15 cellular contexts compared by ENCODE assay signal in the genomic region with DNA sequence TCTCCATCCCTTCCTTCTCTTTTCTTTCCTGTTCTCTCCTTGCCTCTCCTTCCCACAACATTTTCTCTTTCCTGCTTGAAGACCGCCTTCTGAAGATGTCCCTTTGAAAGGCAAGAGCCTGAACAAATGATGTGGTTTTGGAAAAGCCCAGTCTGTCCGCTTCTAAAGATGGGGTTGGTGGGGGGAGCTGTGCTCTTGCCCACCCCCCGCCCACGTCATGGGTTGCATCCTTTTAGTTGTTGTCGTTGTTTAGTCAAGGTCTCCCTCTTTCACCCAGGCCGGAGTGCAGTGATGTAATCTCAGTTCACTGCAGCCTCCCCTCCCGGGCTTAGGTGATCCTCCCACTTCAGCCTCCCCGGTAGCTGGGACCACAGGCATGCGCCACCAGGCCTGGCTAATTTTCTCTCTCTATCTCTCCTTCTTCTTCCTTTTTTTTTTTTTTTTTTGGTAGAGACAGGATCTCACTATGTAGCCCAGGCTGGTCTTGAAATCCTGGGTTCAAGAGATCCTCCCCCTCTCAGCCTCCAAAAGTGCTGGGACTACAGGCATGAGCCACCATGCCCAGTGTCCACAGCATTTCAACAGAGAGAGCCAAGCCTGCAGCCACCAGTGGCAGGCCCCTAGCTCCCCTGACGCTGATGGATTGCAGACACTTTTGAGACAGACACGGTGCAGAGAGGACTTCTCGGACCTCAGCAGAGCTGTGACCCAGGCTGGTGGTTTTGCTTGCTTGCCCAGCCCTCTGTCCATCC. TPM values are rescaled to one million over a fixed set of nuclear protein-coding genes. Genes with fewer than 3 reads are reported as not detected.
DNase-seq lines count a peak whose midpoint lies in the region; ATAC-seq, FAIRE-seq and TF ChIP-seq lines count a peak whose summit lies in the region.
"Had no signal": no experiment of that assay in that cellular context is flagged by ENCODE, and none has a peak within 500 bp of the region (broad histone marks: within the 10 kb centered on the region; RNA-seq: fewer than 3 reads in every experiment).

No MANE protein-coding gene starts in this region.

- peak overlapping the region; percentile 22 to 56 for H2BK12ac ChIP-seq in mesenchymal stem cell (ENCODE audit: low read length in 2 of 2)

- peak overlapping the region; percentile 39 for H2BK120ac ChIP-seq in mesenchymal stem cell (ENCODE audit: low read depth, low read length)

- H3K79me1 ChIP-seq in mesenchymal stem cell (replicated peaks; ENCODE audit: low read length, poor library complexity, severe bottlenecking) = no peaks in the 10 kb centered on the region

- H3K9me3 Mint-ChIP-seq in HFFc6 = no peaks in the 10 kb centered on the region
- H3K9me3 Mint-ChIP-seq: CD4-positive, alpha-beta T cell; stimulated activated effector memory CD8-positive, alpha-beta T cell treated with anti-CD3 and anti-CD28 coated beads, Interleukin-12 subunit alpha, Interleukin-12 subunit beta, amount 100 ng/mL, for 72 hours had no signal

- H2BK15ac ChIP-seq in mesenchymal stem cell (ENCODE audit: low read depth, poor library complexity, severe bottlenecking) = no peak overlapping the region

- H3K14ac ChIP-seq in mesenchymal stem cell (ENCODE audit: low read length in 2 of 2) = peak overlapping the region in 1 of 2 experiments; percentile 66

- no peak overlapping the region for H3K23ac ChIP-seq in mesenchymal stem cell (ENCODE audit: low read length in 2 of 2)

- DNase-seq in HFFc6 (no peak), K562 (ENCODE audit: extremely low read depth in 1 of 4, low spot score in 3 of 4) (no peak), mesenchymal stem cell (no peak), pons (ENCODE audit: low spot score) (no peak), WERI-Rb-1 (no peak), NAMALWA (ENCODE audit: low spot score) (no peak)
- no peak for DNase-seq in activated T-cell treated with anti-CD3 and anti-CD28 coated beads, Interleukin-2, amount 50 U/mL, for 48 hours
- DNase-seq: CD4-positive, alpha-beta T cell; GF-D8; kidney glomerular epithelial cell had no signal

- TF ChIP-seq POLR2A in K562 (conservative IDR thresholded peaks at IDR 0.05) = no peak

- CTCF ChIA-PET in K562 (lab: Yijun Ruan, JAX; ENCODE audit: low intra/inter-chr PET ratio) = no interaction called here

- 24% methylated on average over 9 of the region's 12 CpGs for WGBS in K562 (ENCODE audit: insufficient coverage, low coverage, missing lambda C conversion rate)
- WGBS in mesenchymal stem cell = 62% methylated on average over 9 of the region's 12 CpGs

- H3K9me1 ChIP-seq in K562 (ENCODE audit: control insufficient read depth, insufficient read depth, low read length) = no peaks in the 10 kb centered on the region

- ATAC-seq in K562 = no peak
- ATAC-seq: stimulated activated effector memory CD8-positive, alpha-beta T cell treated with anti-CD3 and anti-CD28 coated beads, Interleukin-12 subunit alpha, Interleukin-12 subunit beta, amount 100 ng/mL, for 72 hours had no signal

- H3K36me3 ChIP-seq in K562 (ENCODE audit: control insufficient read depth, insufficient read depth, low read length) (no peaks in the 10 kb centered on the region), mesenchymal stem cell (ENCODE audit: control insufficient read depth in 1 of 2, insufficient read depth in 2 of 2, low read depth in 1 of 2, low read length in 2 of 2) (no peaks in the 10 kb centered on the region), subcutaneous abdominal adipose tissue (ENCODE audit: control insufficient read depth in 5 of 5, insufficient read depth in 5 of 5, low read length in 5 of 5) (no peaks in the 10 kb centered on the region), WERI-Rb-1 (no peaks in the 10 kb centered on the region)

- peak overlapping the region; percentile 16 for H4K8ac ChIP-seq in mesenchymal stem cell (ENCODE audit: low read length)

- H3K4me1 ChIP-seq in K562 (replicated peaks in 1 of 2; ENCODE audit: control insufficient read depth in 2 of 2, insufficient read depth in 2 of 2, low read length in 2 of 2) (peaks cover 16 to 53% of the 10 kb centered on the region in 2 experiments), mesenchymal stem cell (ENCODE audit: control insufficient read depth, insufficient read depth, low read depth, low read length) (peaks cover 24% of the 10 kb centered on the region), subcutaneous abdominal adipose tissue (ENCODE audit: control insufficient read depth in 5 of 5, insufficient read depth in 5 of 5, low read length in 5 of 5) (peaks cover 12 to 71% (median 66%) of the 10 kb centered on the region in 5 donors)

- no peak for FAIRE-seq in K562 (lab: Jason Lieb, UNC)
- FAIRE-seq: frontal cortex had no signal

- no peaks in the 10 kb centered on the region for H3K79me2 ChIP-seq in K562 (ENCODE audit: control insufficient read depth, insufficient read depth, low read length)

- H3K4me1 Mint-ChIP-seq in HFFc6 (ENCODE audit: low read depth) = peaks cover 52% of the 10 kb centered on the region

- no TSS peak for BruUV-seq in K562 (replicated peaks; lab: Mats Ljungman, UMichigan)

- peaks cover 17% of the 10 kb centered on the region; the same call in 1 of the 2 replicates for H4K20me1 ChIP-seq in K562 (replicated peaks; ENCODE audit: control insufficient read depth, insufficient read depth, low read length)

- peak overlapping the region in 1 of 2 experiments; percentile 68 for H3K18ac ChIP-seq in mesenchymal stem cell (ENCODE audit: low read depth in 1 of 2, low read length in 2 of 2)

- H4K91ac ChIP-seq in mesenchymal stem cell (ENCODE audit: low read length) = peak overlapping the region; percentile 81

- H3K4me3 Mint-ChIP-seq in HFFc6 = peak overlapping the region; percentile 71
- H3K4me3 Mint-ChIP-seq: CD4-positive, alpha-beta T cell; stimulated activated effector memory CD8-positive, alpha-beta T cell treated with anti-CD3 and anti-CD28 coated beads, Interleukin-12 subunit alpha, Interleukin-12 subunit beta, amount 100 ng/mL, for 72 hours had no signal

- 0 out of 4 replicates have a peak overlapping the region, but pooled peaks of 1 of the 2 experiments have one; percentile 53 for H3K9ac ChIP-seq in K562 (ENCODE audit: insufficient read depth in 1 of 2, low read depth in 2 of 2, low read length in 2 of 2)
- H3K9ac ChIP-seq in mesenchymal stem cell (ENCODE audit: low read length) = peak overlapping the region; percentile 81
- H3K9ac ChIP-seq in subcutaneous abdominal adipose tissue (ENCODE audit: low read length in 5 of 5) = peak overlapping the region; percentile 35 to 76 (median 52)

- H3K4me3 ChIP-seq in K562 (no peak overlapping the region), mesenchymal stem cell (ENCODE audit: insufficient read depth in 1 of 2, low read depth in 1 of 2, low read length in 2 of 2) (peak overlapping the region in 1 of 2 experiments; percentile 73), subcutaneous abdominal adipose tissue (ENCODE audit: low read depth in 1 of 5, low read length in 5 of 5) (peak overlapping the region in 4 of 5 donors; percentile 54 to 77 (median 59)), WERI-Rb-1 (ENCODE audit: low read depth, low read length) (no peak overlapping the region)

- no peak overlapping the region for H2AK5ac ChIP-seq in mesenchymal stem cell (ENCODE audit: low read length, severe bottlenecking)

- peaks cover 5% of the 10 kb centered on the region for H3K27me3 Mint-ChIP-seq in HFFc6 (ENCODE audit: insufficient read depth)

- H3K27ac ChIP-seq in K562 (ENCODE audit: extremely low read depth, low read depth, low read length) = no peak overlapping the region
- H3K27ac ChIP-seq in mesenchymal stem cell (ENCODE audit: low read length, poor library complexity, severe bottlenecking) = no peak overlapping the region
- H3K27ac ChIP-seq in subcutaneous abdominal adipose tissue (ENCODE audit: low read depth, low read length) = peak overlapping the region; percentile 71
- no peak overlapping the region for H3K27ac ChIP-seq in WERI-Rb-1

- H3K4me2 ChIP-seq in K562 (ENCODE audit: insufficient read depth, low read length) (no peak overlapping the region), mesenchymal stem cell (ENCODE audit: low read length, poor library complexity, severe bottlenecking) (no peak overlapping the region)

- intact Hi-C loops in K562 (cut with micrococcal nuclease) = no loop called here

- H2AFZ ChIP-seq in K562 (ENCODE audit: low read depth, low read length) (no peak overlapping the region), mesenchymal stem cell (ENCODE audit: low read depth, low read length) (no peak overlapping the region)

- H3K4ac ChIP-seq in mesenchymal stem cell (ENCODE audit: low read depth in 1 of 2, low read length in 2 of 2) = peak overlapping the region in 1 of 2 experiments; percentile 76

- in situ Hi-C loops in K562 (cut with MboI) = no loop called here

- POLR2A ChIA-PET in K562 (lab: Yijun Ruan, JAX) = interaction anchor here (0.7 kb wide), 2 partner anchors 14 to 95 kb away, joined by 3 read pairs; no protein-coding TSS in a partner anchor

- no peaks in the 10 kb centered on the region for H3K9me3 ChIP-seq in K562 (replicated peaks; ENCODE audit: control insufficient read depth, insufficient read depth, low read depth, low read length)
- no peaks in the 10 kb centered on the region for H3K9me3 ChIP-seq in mesenchymal stem cell (ENCODE audit: control insufficient read depth, low read length)
- H3K9me3 ChIP-seq in subcutaneous abdominal adipose tissue (ENCODE audit: control insufficient read depth in 5 of 5, low read length in 5 of 5) = no peaks in the 10 kb centered on the region
- no peaks in the 10 kb centered on the region for H3K9me3 ChIP-seq in WERI-Rb-1 (ENCODE audit: severe bottlenecking)

- H3K36me3 Mint-ChIP-seq in HFFc6 (ENCODE audit: low read depth) = no peaks in the 10 kb centered on the region
- H3K36me3 Mint-ChIP-seq: stimulated activated effector memory CD8-positive, alpha-beta T cell treated with anti-CD3 and anti-CD28 coated beads, Interleukin-12 subunit alpha, Interleukin-12 subunit beta, amount 100 ng/mL, for 72 hours had no signal

- H2BK5ac ChIP-seq in mesenchymal stem cell (ENCODE audit: low read depth, low read length, poor library complexity, severe bottlenecking) = no peak overlapping the region

- no peak for TF ChIP-seq EP300 in K562 (IDR thresholded peaks at IDR 0.05; ENCODE audit: low read length)

- H3K27ac Mint-ChIP-seq in HFFc6 = peak overlapping the region; percentile 64
- H3K27ac Mint-ChIP-seq: CD4-positive, alpha-beta T cell; stimulated activated effector memory CD8-positive, alpha-beta T cell treated with anti-CD3 and anti-CD28 coated beads, Interleukin-12 subunit alpha, Interleukin-12 subunit beta, amount 100 ng/mL, for 72 hours had no signal

- peaks cover 12 to 54% of the 10 kb centered on the region in 2 experiments; a peak in 4 of 5 replicates for H3K27me3 ChIP-seq in K562 (ENCODE audit: control insufficient read depth in 2 of 2, insufficient read depth in 2 of 2, low read length in 2 of 2)
- H3K27me3 ChIP-seq in mesenchymal stem cell (ENCODE audit: control insufficient read depth in 1 of 2, insufficient read depth in 1 of 2, low read length in 2 of 2) = peaks cover 0 to 17% of the 10 kb centered on the region in 2 experiments
- no peaks in the 10 kb centered on the region for H3K27me3 ChIP-seq in subcutaneous abdominal adipose tissue (ENCODE audit: control insufficient read depth in 5 of 5, insufficient read depth in 4 of 5, low read length in 5 of 5)
- H3K27me3 ChIP-seq in WERI-Rb-1 (ENCODE audit: insufficient read depth, low read depth, severe bottlenecking) = no peaks in the 10 kb centered on the region

- TF ChIP-seq RAD21 in K562 (CRISPR knock-in tag; conservative IDR thresholded peaks at IDR 0.05 in 1 of 2, IDR thresholded peaks at IDR 0.05 in 1 of 2) = no peak

- no peak for TF ChIP-seq CTCF in HFFc6 (IDR thresholded peaks at IDR 0.05)
- TF ChIP-seq CTCF in K562 (IDR thresholded peaks at IDR 0.05 in 2 of 3, conservative IDR thresholded peaks at IDR 0.05 in 1 of 3; ENCODE audit: insufficient read depth in 2 of 3, low read depth in 1 of 3, low read length in 3 of 3) = no peak
- no peak for TF ChIP-seq CTCF in WERI-Rb-1 (IDR thresholded peaks at IDR 0.05; ENCODE audit: low read depth, low read length)

RNA-seq across cellular contexts. Expression of gene CIBAR2, which starts 26.0 kb away (rescaled TPM):
- total RNA-seq in HFFc6 (2021; fragmentation: NEBNext Ultra II Directional; extraction: Animal tissue kit (Norgen Biotek cat#: 25700)) = not detected
- not detected in 2 replicates for total RNA-seq in K562 (2011; cell fraction: chromatin; rRNA removed; ENCODE audit: low replicate concordance)
- not detected in 2 replicates for total RNA-seq in K562 (2011; cell fraction: nucleolus; rRNA removed)
- not detected in 2 replicates for total RNA-seq in K562 (2011; cell fraction: nucleoplasm; rRNA removed)
- total RNA-seq in K562 (2014; rRNA removed) = not detected in 2 replicates
- not detected in 2 replicates for total RNA-seq in K562 (2014; rRNA removed; fragmentation: Illumina TruSeq; extraction: Trizol)
- not detected in 2 replicates for total RNA-seq in K562 (2015; rRNA removed; fragmentation: Illumina TruSeq; extraction: Trizol)
- total RNA-seq in K562 (2021) = not detected in 2 replicates
- not detected in 2 replicates for polyA plus RNA-seq in K562 (2011; rRNA removed)
- not detected in 2 replicates for polyA plus RNA-seq in K562 (2011; cell fraction: cytosol; rRNA removed)
- not detected in 2 replicates for polyA plus RNA-seq in K562 (2011; cell fraction: nucleus; rRNA removed)
- not detected in 2 replicates for polyA plus RNA-seq in K562 (2012)
- polyA plus RNA-seq in K562 (2014; fragmentation: Illumina TruSeq; extraction: Trizol) = not detected in 2 replicates
- polyA plus RNA-seq in K562 (2014; fragmentation: Nextera tagmentation; extraction: Ambion mirVana) = not detected
- not detected in 2 replicates for polyA plus RNA-seq in K562 (2014; rRNA removed)
- polyA minus RNA-seq in K562 (2011; rRNA and poly(A)+ RNA removed) = not detected in 2 replicates
- not detected in 2 replicates for polyA minus RNA-seq in K562 (2011; cell fraction: cytosol; rRNA and poly(A)+ RNA removed)
- not detected in 2 replicates for polyA minus RNA-seq in K562 (2011; cell fraction: nucleus; rRNA and poly(A)+ RNA removed)
- 0.03 TPM for polyA plus RNA-seq in mesenchymal stem cell (2013, experiment 1 of 2)
- polyA plus RNA-seq in mesenchymal stem cell (2013, experiment 2 of 2) = 0.07 TPM
- total RNA-seq: CD4-positive, alpha-beta T cell; NCI-H460; occipital lobe had no signal

Comparison
In these comparisons a context has a peak if more than half of its experiments do, and no peak if none do; other contexts are left out.
1. H3K4me3 ChIP-seq: peak in subcutaneous abdominal adipose tissue (4 of 5); none in K562 (single experiment) and WERI-Rb-1 (single experiment).